Comparison of ENCODE assay signal across 2 cellular contexts in genomic region chr11:65718531-65718930, GRCh38.
TF ChIP-seq lines count a peak whose summit lies in the region.

No MANE protein-coding gene starts in this region.

TF ChIP-seq in GM12878, 131 proteins besides CTCF, POLR2A, EP300 and RAD21:
- no peak for TF ChIP-seq ATF7 (IDR thresholded peaks at IDR 0.05; ENCODE audit: low read depth)
- no peak for TF ChIP-seq NRF1 (conservative IDR thresholded peaks at IDR 0.05; ENCODE audit: low read depth, low read length)
- TF ChIP-seq YY1 (IDR thresholded peaks at IDR 0.05; ENCODE audit: low read depth, low read length), result no peak
- no peak for TF ChIP-seq SMAD1 (IDR thresholded peaks at IDR 0.05; ENCODE audit: low read depth, partially characterized antibody)
- TF ChIP-seq BCLAF1 (IDR thresholded peaks at IDR 0.05), result no peak
- TF ChIP-seq NR2F1 (conservative IDR thresholded peaks at IDR 0.05), result no peak
- no peak for TF ChIP-seq PBX3 (IDR thresholded peaks at IDR 0.05; ENCODE audit: insufficient replicate concordance, low read depth, low read length)
- no peak for TF ChIP-seq MLLT1 (IDR thresholded peaks at IDR 0.05)
- TF ChIP-seq POLR2AphosphoS2 (IDR thresholded peaks at IDR 0.05; ENCODE audit: low read depth, low read length), result no peak
- no peak for TF ChIP-seq GABPA (IDR thresholded peaks at IDR 0.05; ENCODE audit: low read depth)
- no peak for TF ChIP-seq IKZF1 (conservative IDR thresholded peaks at IDR 0.05)

TF ChIP-seq in neural cell, 6 proteins besides CTCF, POLR2A, EP300 and RAD21:
- TF ChIP-seq REST (IDR thresholded peaks at IDR 0.05; ENCODE audit: borderline replicate concordance), result no peak
- no peak for TF ChIP-seq EZH2 (IDR thresholded peaks at IDR 0.05; ENCODE audit: borderline replicate concordance, insufficient read depth, low read length, poor library complexity, severe bottlenecking)
- no peak for TF ChIP-seq TAF1 (IDR thresholded peaks at IDR 0.05; ENCODE audit: low read depth)
- no peak for TF ChIP-seq POLR2AphosphoS5 (IDR thresholded peaks at IDR 0.05)
- TF ChIP-seq MXI1 (conservative IDR thresholded peaks at IDR 0.05; ENCODE audit: poor library complexity, severe bottlenecking), result no peak
- TF ChIP-seq SMC3 (conservative IDR thresholded peaks at IDR 0.05; ENCODE audit: poor library complexity), result no peak
